18 cellular contexts compared by ENCODE assay signal in genomic region chr6:19906161-19906560, GRCh38.
DNase-seq lines count a peak whose midpoint lies in the region; FAIRE-seq and TF ChIP-seq lines count a peak whose summit lies in the region.
"Had no signal": no experiment of that assay in that cellular context is flagged by ENCODE, and none has a peak within 500 bp of the region (broad histone marks: within the 10 kb centered on the region; RNA-seq: fewer than 3 reads in every experiment).

No MANE protein-coding gene starts in this region.

- H3K27ac ChIP-seq in left ventricle myocardium inferior (replicated peaks) (peak overlapping the region; percentile 48), vagina (peak overlapping the region; percentile 8)
- H3K27ac ChIP-seq: BLaER1 had no signal

- DNase-seq in GM04504 (ENCODE audit: low read depth) (peak; percentile 23), left ventricle myocardium inferior (no peak), vagina (ENCODE audit: extremely low spot score in 2 of 2) (no peak), iPS-NIHi7 (ENCODE audit: extremely low spot score) (no peak), NCI-H2081 (lab: John Stamatoyannopoulos, UW) (no peak), RPMI8226 (no peak)
- DNase-seq: CD8-positive, alpha-beta T cell; DMS79 treated with DMSO at 0.1 percent for 48 hours; MV-4-11; NCI-H1436; NCI-H2029 treated with DMSO at 0.1 percent for 48 hours; NCI-H748 treated with DMSO at 0.1 percent for 48 hours had no signal

- FAIRE-seq in endometrium (lab: Jason Lieb, UNC) = peak; percentile 46
- FAIRE-seq: D721Med, G401.6, GM12892 had no signal

- H3K36me3 ChIP-seq in left ventricle myocardium inferior (no peaks in the 10 kb centered on the region), vagina (no peaks in the 10 kb centered on the region)
- H3K36me3 ChIP-seq: BLaER1 had no signal

- no peak for TF ChIP-seq POLR2A in vagina (IDR thresholded peaks at IDR 0.05)

- no peak for TF ChIP-seq CTCF in left ventricle myocardium inferior (IDR thresholded peaks at IDR 0.05; ENCODE audit: borderline replicate concordance)
- no peak for TF ChIP-seq CTCF in vagina (IDR thresholded peaks at IDR 0.05)

- H3K27me3 ChIP-seq in left ventricle myocardium inferior (ENCODE audit: low read depth) = no peaks in the 10 kb centered on the region
- H3K27me3 ChIP-seq in vagina = no peaks in the 10 kb centered on the region
- H3K27me3 ChIP-seq: BLaER1 had no signal

- H3K4me3 ChIP-seq in left ventricle myocardium inferior (no peak overlapping the region), vagina (no peak overlapping the region)
- H3K4me3 ChIP-seq: BLaER1, GM23338 had no signal

- intact Hi-C loops in left ventricle myocardium inferior (cut with micrococcal nuclease) (no loop called here), vagina (cut with DNase I) (no loop called here)

- H3K4me1 ChIP-seq in left ventricle myocardium inferior (no peaks in the 10 kb centered on the region), vagina (peaks cover 5% of the 10 kb centered on the region)
- H3K4me1 ChIP-seq: BLaER1 had no signal

- no peaks in the 10 kb centered on the region for H3K9me3 ChIP-seq in left ventricle myocardium inferior (replicated peaks)
- no peaks in the 10 kb centered on the region for H3K9me3 ChIP-seq in vagina
- H3K9me3 ChIP-seq: BLaER1 had no signal
